13 cellular contexts compared by ENCODE assay signal in the genomic region with DNA sequence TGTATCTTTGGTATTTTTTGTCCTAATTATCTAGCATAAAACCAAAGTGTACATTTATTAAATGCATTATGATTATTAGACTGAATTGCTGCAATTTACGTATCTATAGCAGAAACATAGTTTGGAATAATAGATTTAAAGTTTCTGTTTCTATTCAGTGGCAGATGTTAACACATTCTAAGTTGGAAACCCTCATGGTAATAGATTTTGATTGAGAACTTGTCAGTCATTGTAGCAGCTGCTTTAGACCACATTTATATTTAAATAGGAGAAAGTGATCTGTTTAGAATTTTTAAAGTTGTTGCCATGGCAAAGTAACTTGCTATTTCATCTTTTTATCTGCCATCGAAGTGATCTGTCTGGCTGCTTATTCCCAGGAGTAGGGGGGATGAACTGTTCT.
"Had no signal": no experiment of that assay in that cellular context is flagged by ENCODE, and none has a peak within 500 bp of the region (broad histone marks: within the 10 kb centered on the region; RNA-seq: fewer than 3 reads in every experiment).

No MANE protein-coding gene starts in this region.

- DNase-seq: activated CD4-positive, alpha-beta T cell treated with anti-CD3 and anti-CD28 coated beads for 4 hours; activated CD8-positive, alpha-beta T cell treated with anti-CD3 and anti-CD28 coated beads, Interleukin-2, amount 10 ng/mL, durations not matched to agents 7 days and 5 days; activated naive CD4-positive, alpha-beta T cell treated with Interleukin-2 at 50 U/mL for 16 hours; activated naive CD8-positive, alpha-beta T cell treated with anti-CD3 and anti-CD28 coated beads, Interleukin-2, amount 50 U/mL, for 24 hours; heart right ventricle; kidney; left ventricle myocardium superior; stimulated activated CD4-positive, alpha-beta T cell treated with anti-CD3 and anti-CD28 coated beads, Interleukin-2, amount 100 ng/mL, for 24 hours; stimulated activated naive CD4-positive, alpha-beta T cell; substantia nigra; transverse colon had no signal

- H3K27me3 ChIP-seq: heart right ventricle, transverse colon had no signal

- H3K9me3 Mint-ChIP-seq: activated naive CD8-positive, alpha-beta T cell treated with anti-CD3 and anti-CD28 coated beads, Interleukin-2, amount 50 U/mL, for 24 hours; activated T-helper 1 cell treated with anti-CD3 and anti-CD28 coated beads, Interleukin-12 subunit alpha, Interleukin-12 subunit beta, Interleukin-2, Interleukin-4 antibody, amounts not matched to agents 30 ng/mL and 10 ng/mL and 1 ng/mL, durations not matched to agents 14 hours and 24 hours and 36 hours had no signal

- H3K27ac ChIP-seq: heart right ventricle, transverse colon had no signal

- H3K4me3 Mint-ChIP-seq: activated CD8-positive, alpha-beta T cell treated with anti-CD3 and anti-CD28 coated beads, Interleukin-2, amount 10 ng/mL, durations not matched to agents 7 days and 5 days; activated naive CD8-positive, alpha-beta T cell treated with anti-CD3 and anti-CD28 coated beads, Interleukin-2, amount 50 U/mL, for 24 hours; activated T-helper 1 cell treated with anti-CD3 and anti-CD28 coated beads, Interleukin-12 subunit alpha, Interleukin-12 subunit beta, Interleukin-2, Interleukin-4 antibody, amounts not matched to agents 30 ng/mL and 10 ng/mL and 1 ng/mL, durations not matched to agents 14 hours and 24 hours and 36 hours had no signal

- H3K27ac Mint-ChIP-seq: activated CD8-positive, alpha-beta T cell treated with anti-CD3 and anti-CD28 coated beads, Interleukin-2, amount 10 ng/mL, durations not matched to agents 7 days and 5 days; activated naive CD8-positive, alpha-beta T cell treated with anti-CD3 and anti-CD28 coated beads, Interleukin-2, amount 50 U/mL, for 24 hours; activated T-helper 1 cell treated with anti-CD3 and anti-CD28 coated beads, Interleukin-12 subunit alpha, Interleukin-12 subunit beta, Interleukin-2, Interleukin-4 antibody, amounts not matched to agents 30 ng/mL and 10 ng/mL and 1 ng/mL, durations not matched to agents 14 hours and 24 hours and 36 hours had no signal

- ATAC-seq: activated CD8-positive, alpha-beta T cell treated with anti-CD3 and anti-CD28 coated beads, Interleukin-2, amount 10 ng/mL, durations not matched to agents 7 days and 5 days; activated naive CD8-positive, alpha-beta T cell treated with anti-CD3 and anti-CD28 coated beads, Interleukin-2, amount 50 U/mL, for 24 hours; heart right ventricle; left ventricle myocardium superior; sciatic nerve had no signal

- H3K36me3 ChIP-seq: heart right ventricle, transverse colon had no signal

- H3K27me3 Mint-ChIP-seq: activated naive CD8-positive, alpha-beta T cell treated with anti-CD3 and anti-CD28 coated beads, Interleukin-2, amount 50 U/mL, for 24 hours had no signal

- H3K9me3 ChIP-seq: heart right ventricle, transverse colon had no signal

- H3K4me3 ChIP-seq: heart right ventricle, transverse colon had no signal
